ENCODE assay signal across 2 cellular contexts in genomic region chr1:192158181-192158580, GRCh38.
TF ChIP-seq lines count a peak whose summit lies in the region.

Gene RGS18 (plus strand): TSS chr1:192158462. CDS start chr1:192158638, 176 bp downstream.

TF ChIP-seq in Ishikawa, 13 proteins besides CTCF, POLR2A, EP300 and RAD21:
- TF ChIP-seq YY1 (IDR thresholded peaks at IDR 0.05; ENCODE audit: low read depth), result no peak
- TF ChIP-seq CEBPB (IDR thresholded peaks at IDR 0.05), result peak; percentile 17; the same call in 1 of the 2 replicates

TF ChIP-seq in H1, 55 proteins besides CTCF, POLR2A, EP300 and RAD21:
- TF ChIP-seq CEBPB (IDR thresholded peaks at IDR 0.05; ENCODE audit: low read depth, low read length) (0 out of 2 replicates have a peak, but pooled peaks have one; percentile 39), POLR2AphosphoS5 (IDR thresholded peaks at IDR 0.05; ENCODE audit: low read depth, low read length) (no peak)
